In the genomic region with DNA sequence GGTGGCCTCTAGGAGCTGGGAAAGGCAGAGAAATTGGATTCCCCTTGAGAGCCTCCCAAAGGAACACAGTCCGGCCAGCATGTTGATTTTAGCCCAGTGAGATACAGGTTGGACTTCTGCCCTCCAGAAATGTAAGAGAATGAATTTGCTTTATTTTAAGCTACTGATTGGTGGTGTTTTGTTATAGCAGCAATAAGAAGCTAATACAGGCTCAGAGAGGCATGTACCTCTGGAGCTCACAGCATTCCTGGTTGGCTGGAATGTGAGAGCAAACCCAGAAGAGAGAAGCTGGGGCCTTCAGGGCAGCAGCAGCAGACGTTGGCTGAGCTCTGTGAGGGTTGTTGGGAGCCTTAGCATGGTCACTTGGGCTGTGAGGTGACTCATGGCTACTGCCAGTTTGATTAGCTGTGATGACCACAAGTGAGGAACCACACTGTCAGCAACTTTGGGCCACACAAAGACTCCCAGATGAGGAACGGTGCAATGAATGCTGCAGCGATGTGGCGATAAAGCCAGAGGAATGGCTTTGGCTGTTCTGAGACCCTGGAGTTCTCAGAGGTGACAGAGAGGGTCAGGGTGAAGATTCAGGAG, we compare ENCODE assay signal across 1 cellular context.
A peak's percentile ranks its signal among the peaks of the same experiment; 100 is the strongest.
TF ChIP-seq lines count a peak whose summit lies in the region.

No MANE protein-coding gene starts in this region.

TF ChIP-seq in HepG2, 621 proteins besides CTCF, POLR2A, EP300 and RAD21 (continued from another document):
- TF ChIP-seq ZBTB44 (CRISPR knock-in tag; IDR thresholded peaks at IDR 0.05) (no peak), ZNF430 (CRISPR knock-in tag; IDR thresholded peaks at IDR 0.05) (no peak), ATF7-NPFF (CRISPR knock-in tag; IDR thresholded peaks at IDR 0.05; ENCODE audit: low read depth) (no peak), MAFF (IDR thresholded peaks at IDR 0.05; ENCODE audit: low read depth, low read length) (0 out of 2 replicates have a peak, but pooled peaks have one; percentile 34), ZNF12 (CRISPR knock-in tag; IDR thresholded peaks at IDR 0.05) (peak; percentile 97), FOXM1 (CRISPR knock-in tag; IDR thresholded peaks at IDR 0.05) (no peak), ISL2 (CRISPR knock-in tag; IDR thresholded peaks at IDR 0.05) (no peak), HNF4G (IDR thresholded peaks at IDR 0.05; ENCODE audit: borderline replicate concordance, low read depth, low read length) (no peak), HNF4G (CRISPR knock-in tag; IDR thresholded peaks at IDR 0.05; ENCODE audit: borderline replicate concordance, low read depth) (no peak), JUND (CRISPR knock-in tag; IDR thresholded peaks at IDR 0.05) (no peak)
